Comparison of ENCODE assay signal across 26 cellular contexts in the genomic region with DNA sequence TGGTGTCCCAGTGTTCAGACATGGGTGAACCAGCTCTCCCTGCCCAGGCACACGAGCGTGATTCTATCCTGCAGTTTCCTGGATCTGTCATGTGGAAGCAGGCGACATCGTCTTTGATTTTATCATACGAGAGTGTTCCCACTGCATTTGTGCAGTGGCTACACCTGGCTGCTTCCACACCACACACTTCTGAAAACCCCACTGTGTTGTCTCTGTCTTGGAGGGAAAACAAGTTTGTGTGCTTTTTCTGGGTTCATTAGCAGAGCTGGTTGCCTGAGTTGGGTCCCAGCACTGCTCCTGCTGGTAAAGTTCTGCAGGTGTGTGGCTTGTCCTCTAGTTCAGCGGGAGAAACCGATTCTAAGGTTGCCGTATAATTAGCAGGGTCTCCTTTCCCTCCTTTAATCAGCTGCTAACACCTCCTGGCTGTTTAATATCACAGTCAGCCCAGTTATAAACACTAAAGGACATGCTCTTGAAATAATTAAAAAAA. TPM values are rescaled to one million over a fixed set of nuclear protein-coding genes. Genes with fewer than 3 reads are reported as not detected.
"Had no signal": no experiment of that assay in that cellular context is flagged by ENCODE, and none has a peak within 500 bp of the region (broad histone marks: within the 10 kb centered on the region; RNA-seq: fewer than 3 reads in every experiment).

No MANE protein-coding gene starts in this region.

- H3K4me3 Mint-ChIP-seq: activated CD4-positive, alpha-beta memory T cell treated with anti-CD3 and anti-CD28 coated beads, Interleukin-2, amount 10 ng/mL, durations not matched to agents 7 days and 5 days; activated CD4-positive, alpha-beta T cell treated with anti-CD3 and anti-CD28 coated beads, Interleukin-2, amount 10 ng/mL, durations not matched to agents 24 days and 14 days; activated naive CD4-positive, alpha-beta T cell treated with anti-CD3 and anti-CD28 coated beads, Interleukin-2, amount 10 ng/mL, durations not matched to agents 7 days and 5 days; activated naive CD8-positive, alpha-beta T cell treated with anti-CD3 and anti-CD28 coated beads, Interleukin-2, amount 50 U/mL, for 24 hours; activated T-cell treated with anti-CD3 and anti-CD28 coated beads, Interleukin-2, amount 50 U/mL, for 72 hours; mesothelial cell of epicardium; naive thymus-derived CD8-positive, alpha-beta T cell; stimulated activated naive CD8-positive, alpha-beta T cell treated with anti-CD3 and anti-CD28 coated beads, Interleukin-15, amount 100 ng/mL, for 72 hours had no signal

- ATAC-seq: activated CD4-positive, CD25-positive, alpha-beta regulatory T cell treated with anti-CD3 and anti-CD28 coated beads, Interleukin-2, amount 50 U/mL, for 24 hours; activated naive CD8-positive, alpha-beta T cell treated with anti-CD3 and anti-CD28 coated beads, Interleukin-2, amount 50 U/mL, for 24 hours; activated T-cell treated with anti-CD3 and anti-CD28 coated beads, Interleukin-2, amount 50 U/mL, for 72 hours; body of pancreas; gastrocnemius medialis; naive thymus-derived CD8-positive, alpha-beta T cell; stimulated activated naive CD8-positive, alpha-beta T cell treated with anti-CD3 and anti-CD28 coated beads, Interleukin-15, amount 100 ng/mL, for 72 hours had no signal

- H3K36me3 Mint-ChIP-seq: activated naive CD4-positive, alpha-beta T cell treated with anti-CD3 and anti-CD28 coated beads, Interleukin-2, amount 10 ng/mL, durations not matched to agents 7 days and 5 days; mesothelial cell of epicardium; naive thymus-derived CD8-positive, alpha-beta T cell had no signal

- DNase-seq: activated CD4-positive, alpha-beta memory T cell treated with anti-CD3 and anti-CD28 coated beads, Interleukin-2, amount 10 ng/mL, durations not matched to agents 7 days and 5 days; activated CD4-positive, alpha-beta T cell treated with anti-CD3 and anti-CD28 coated beads, Interleukin-2, amount 10 ng/mL, durations not matched to agents 24 days and 14 days; activated effector memory CD4-positive, alpha-beta T cell treated with anti-CD3 and anti-CD28 coated beads, Interleukin-2, amount 50 U/mL, for 16 hours; activated naive CD4-positive, alpha-beta T cell treated with anti-CD3 and anti-CD28 coated beads, Interleukin-2, amount 10 ng/mL, durations not matched to agents 7 days and 5 days; activated naive CD8-positive, alpha-beta T cell treated with anti-CD3 and anti-CD28 coated beads, Interleukin-2, amount 50 U/mL, for 24 hours; activated T-cell treated with anti-CD3 and anti-CD28 coated beads, Interleukin-2, amount 50 U/mL, for 72 hours; anterior cingulate cortex; body of pancreas; central memory CD4-positive, alpha-beta T cell; dermis blood vessel endothelial cell; effector CD8-positive, alpha-beta T cell; gastrocnemius medialis; hippocampal formation; left ventricle myocardium inferior; naive thymus-derived CD8-positive, alpha-beta T cell; retina; spleen; stimulated activated CD4-positive, alpha-beta T cell treated with anti-CD3 and anti-CD28 coated beads, Interleukin-4, amount 100 ng/mL, for 1 hour; stimulated activated naive CD8-positive, alpha-beta T cell treated with anti-CD3 and anti-CD28 coated beads, Interleukin-15, amount 100 ng/mL, for 72 hours; testis; trophoblast cell; uterus had no signal

- H3K27me3 ChIP-seq: body of pancreas, testis, uterus had no signal

- H3K9me3 Mint-ChIP-seq: activated CD4-positive, alpha-beta memory T cell treated with anti-CD3 and anti-CD28 coated beads, Interleukin-2, amount 10 ng/mL, durations not matched to agents 7 days and 5 days; activated CD4-positive, alpha-beta T cell treated with anti-CD3 and anti-CD28 coated beads, Interleukin-2, amount 10 ng/mL, durations not matched to agents 24 days and 14 days; activated naive CD4-positive, alpha-beta T cell treated with anti-CD3 and anti-CD28 coated beads, Interleukin-2, amount 10 ng/mL, durations not matched to agents 7 days and 5 days; activated naive CD8-positive, alpha-beta T cell treated with anti-CD3 and anti-CD28 coated beads, Interleukin-2, amount 50 U/mL, for 24 hours; activated T-cell treated with anti-CD3 and anti-CD28 coated beads, Interleukin-2, amount 50 U/mL, for 72 hours; mesothelial cell of epicardium; naive thymus-derived CD8-positive, alpha-beta T cell; stimulated activated naive CD8-positive, alpha-beta T cell treated with anti-CD3 and anti-CD28 coated beads, Interleukin-15, amount 100 ng/mL, for 72 hours had no signal

- H3K27ac Mint-ChIP-seq: activated CD4-positive, alpha-beta memory T cell treated with anti-CD3 and anti-CD28 coated beads, Interleukin-2, amount 10 ng/mL, durations not matched to agents 7 days and 5 days; activated CD4-positive, alpha-beta T cell treated with anti-CD3 and anti-CD28 coated beads, Interleukin-2, amount 10 ng/mL, durations not matched to agents 24 days and 14 days; activated naive CD4-positive, alpha-beta T cell treated with anti-CD3 and anti-CD28 coated beads, Interleukin-2, amount 10 ng/mL, durations not matched to agents 7 days and 5 days; activated naive CD8-positive, alpha-beta T cell treated with anti-CD3 and anti-CD28 coated beads, Interleukin-2, amount 50 U/mL, for 24 hours; activated T-cell treated with anti-CD3 and anti-CD28 coated beads, Interleukin-2, amount 50 U/mL, for 72 hours; mesothelial cell of epicardium; naive thymus-derived CD8-positive, alpha-beta T cell; stimulated activated naive CD8-positive, alpha-beta T cell treated with anti-CD3 and anti-CD28 coated beads, Interleukin-15, amount 100 ng/mL, for 72 hours had no signal

- H3K9me3 ChIP-seq: body of pancreas, gastrocnemius medialis, left ventricle myocardium inferior, spleen, testis, uterus had no signal

- H3K4me3 ChIP-seq: body of pancreas, gastrocnemius medialis, left ventricle myocardium inferior, spleen, testis, uterus had no signal

- H3K27ac ChIP-seq: body of pancreas, gastrocnemius medialis, left ventricle myocardium inferior, spleen, testis, uterus, VCaP had no signal

- H3K36me3 ChIP-seq: gastrocnemius medialis, left ventricle myocardium inferior, spleen, uterus had no signal

- H3K4me1 ChIP-seq: body of pancreas, left ventricle myocardium inferior, testis, uterus had no signal

- H3K4me1 Mint-ChIP-seq: activated CD4-positive, alpha-beta memory T cell treated with anti-CD3 and anti-CD28 coated beads, Interleukin-2, amount 10 ng/mL, durations not matched to agents 7 days and 5 days; activated CD4-positive, alpha-beta T cell treated with anti-CD3 and anti-CD28 coated beads, Interleukin-2, amount 10 ng/mL, durations not matched to agents 24 days and 14 days; activated naive CD4-positive, alpha-beta T cell treated with anti-CD3 and anti-CD28 coated beads, Interleukin-2, amount 10 ng/mL, durations not matched to agents 7 days and 5 days; stimulated activated naive CD8-positive, alpha-beta T cell treated with anti-CD3 and anti-CD28 coated beads, Interleukin-15, amount 100 ng/mL, for 72 hours had no signal

RNA-seq across cellular contexts. Expression of gene TWIST2, which starts 58.5 kb away (rescaled TPM):
- total RNA-seq: activated CD4-positive, alpha-beta memory T cell treated with anti-CD3 and anti-CD28 coated beads, Interleukin-2, amount 10 ng/mL, durations not matched to agents 7 days and 5 days; activated CD4-positive, alpha-beta T cell treated with anti-CD3 and anti-CD28 coated beads, Interleukin-2, amount 10 ng/mL, durations not matched to agents 24 days and 14 days; activated T-cell treated with anti-CD3 and anti-CD28 coated beads, Interleukin-2, amount 50 U/mL, for 72 hours; dermis blood vessel endothelial cell; naive thymus-derived CD8-positive, alpha-beta T cell; T-helper 2 cell treated with Interferon-gamma antibody and Interleukin-4, amounts not matched to agents 100 ng/mL and 5 ng/mL, for 36 hours had no signal
- polyA plus RNA-seq: naive thymus-derived CD8-positive, alpha-beta T cell had no signal
